Comparison of ENCODE assay signal across 9 cellular contexts in genomic region chr10:26858707-26859034, GRCh38. TPM values are rescaled to one million over a fixed set of nuclear protein-coding genes. Genes with fewer than 3 reads are reported as not detected.
DNase-seq lines count a peak whose midpoint lies in the region; ATAC-seq, FAIRE-seq and TF ChIP-seq lines count a peak whose summit lies in the region.
"Had no signal": no experiment of that assay in that cellular context is flagged by ENCODE, and none has a peak within 500 bp of the region (broad histone marks: within the 10 kb centered on the region; RNA-seq: fewer than 3 reads in every experiment).

No MANE protein-coding gene starts in this region.

- H3K27me3 Mint-ChIP-seq in osteocyte (ENCODE audit: unreplicated experiment), result peaks cover 6% of the 10 kb centered on the region

- H3K9me3 ChIP-seq in DOHH2 (ENCODE audit: control insufficient read depth, insufficient read depth, low read length), result no peaks in the 10 kb centered on the region
- no peaks in the 10 kb centered on the region for H3K9me3 ChIP-seq in pancreas

- peak overlapping the region; percentile 98 for H3K27ac ChIP-seq in DOHH2 (ENCODE audit: low read depth, low read length)
- peak overlapping the region in 24 of 59 donors; percentile 5 to 98 (median 94) for H3K27ac ChIP-seq in dorsolateral prefrontal cortex
- H3K27ac ChIP-seq in pancreas, result peak overlapping the region in 2 of 4 donors; percentile 98 to 99

- H3K27me3 ChIP-seq in DOHH2 (ENCODE audit: control insufficient read depth, low read length) (no peaks in the 10 kb centered on the region), dorsolateral prefrontal cortex (no peaks in the 10 kb centered on the region), pancreas (no peaks in the 10 kb centered on the region)

- H3K79me2 ChIP-seq in DOHH2 (ENCODE audit: control insufficient read depth, low read length), result peaks cover 70% of the 10 kb centered on the region

- TF ChIP-seq CTCF in DOHH2 (IDR thresholded peaks at IDR 0.05; ENCODE audit: low read depth, low read length, poor library complexity, severe bottlenecking) (no peak), dorsolateral prefrontal cortex (IDR thresholded peaks at IDR 0.05 in 54 of 56, conservative IDR thresholded peaks at IDR 0.05 in 2 of 56; ENCODE audit: low read depth in 1 of 56, partially characterized antibody in 56 of 56) (no peak), osteocyte (IDR thresholded peaks at IDR 0.05) (no peak), pancreas (IDR thresholded peaks at IDR 0.05) (no peak)

- H3K4me1 ChIP-seq in DOHH2 (ENCODE audit: control insufficient read depth, low read length) (peaks cover 51% of the 10 kb centered on the region), pancreas (peaks cover 15 to 36% (median 17%) of the 10 kb centered on the region in 3 donors)

- WGBS in pancreas, 2 donors, result 17 to 27% methylated on average over 2 of the region's 2 CpGs

- H3K4me3 ChIP-seq in DOHH2 (ENCODE audit: low read length) (peak overlapping the region; percentile 92), dorsolateral prefrontal cortex (peak overlapping the region in 56 of 59 donors; percentile 55 to 100 (median 95)), pancreas (peak overlapping the region in 2 of 4 donors; percentile 67 to 98)

- DNase-seq in NOMO-1 (lab: John Stamatoyannopoulos, UW; ENCODE audit: unreplicated experiment in 2 of 2) (peak; percentile 15 to 40), dorsolateral prefrontal cortex (no peak), osteocyte (ENCODE audit: extremely low spot score, unreplicated experiment) (no peak), nucleus accumbens (lab: John Stamatoyannopoulos, UW) (no peak), GM03348 (ENCODE audit: low spot score) (no peak), NCI-H187 treated with DMSO at 0.1 percent for 48 hours (lab: John Stamatoyannopoulos, UW) (no peak), pancreas (no peak)
- DNase-seq: NCI-H82 had no signal

- peaks cover 34% of the 10 kb centered on the region for H4K20me1 ChIP-seq in DOHH2 (ENCODE audit: control insufficient read depth, insufficient read depth, low read depth, low read length)

- H3K4me3 Mint-ChIP-seq in osteocyte (ENCODE audit: unreplicated experiment), result peak overlapping the region; percentile 94

- no peak for ATAC-seq in pancreas

- H3K4me1 Mint-ChIP-seq in osteocyte (ENCODE audit: unreplicated experiment), result peaks cover 30% of the 10 kb centered on the region

- peaks cover 22% of the 10 kb centered on the region for H3F3A ChIP-seq in DOHH2 (ENCODE audit: control insufficient read depth, insufficient read depth)

- H3K9me2 ChIP-seq in DOHH2 (replicated peaks; ENCODE audit: control insufficient read depth, low read length), result no peaks in the 10 kb centered on the region

- peak overlapping the region; percentile 93 for H3K27ac Mint-ChIP-seq in osteocyte (ENCODE audit: unreplicated experiment)

- H3K36me3 Mint-ChIP-seq in osteocyte (ENCODE audit: unreplicated experiment), result no peaks in the 10 kb centered on the region

- intact Hi-C loops in dorsolateral prefrontal cortex (cut with DNase I), result no loop called here
- intact Hi-C loops in pancreas (cut with DNase I), result no loop called here

- peak overlapping the region; percentile 85 for H3K4me2 ChIP-seq in DOHH2 (ENCODE audit: low read length)

- H3K9me3 Mint-ChIP-seq in osteocyte (ENCODE audit: unreplicated experiment), result no peaks in the 10 kb centered on the region

- FAIRE-seq in pancreas (lab: Jason Lieb, UNC), result no peak

- H3K36me3 ChIP-seq in DOHH2 (ENCODE audit: control insufficient read depth, low read length), result peaks cover 44% of the 10 kb centered on the region
- no peaks in the 10 kb centered on the region for H3K36me3 ChIP-seq in pancreas

RNA-seq across cellular contexts. Expression of gene ABI1, which starts 2.1 kb away (rescaled TPM):
- 100 to 1,000 TPM in 2 of 120 experiments, 10 to 100 TPM in 118; 47.5 to 104 (median 81.1) TPM for total RNA-seq in dorsolateral prefrontal cortex
- total RNA-seq in osteocyte, result 62.2 and 64.1 TPM in 2 replicates
- total RNA-seq in pancreas, result 10 to 100 TPM; 13.0 to 30.0 (median 19.2) TPM
- 10 to 100 TPM; 13.1 to 18.1 TPM for polyA plus RNA-seq in pancreas

Comparison
In these comparisons a context has a peak if more than half of its experiments do, and no peak if none do; other contexts are left out.
1. DNase-seq: peak in NOMO-1 (2 of 2); none in dorsolateral prefrontal cortex (0 of 10), osteocyte (single experiment), nucleus accumbens (0 of 56), GM03348 (single experiment), NCI-H187 treated with DMSO at 0.1 percent for 48 hours (single experiment) and pancreas (0 of 6).